1 cellular context compared by ENCODE assay signal in the genomic region with DNA sequence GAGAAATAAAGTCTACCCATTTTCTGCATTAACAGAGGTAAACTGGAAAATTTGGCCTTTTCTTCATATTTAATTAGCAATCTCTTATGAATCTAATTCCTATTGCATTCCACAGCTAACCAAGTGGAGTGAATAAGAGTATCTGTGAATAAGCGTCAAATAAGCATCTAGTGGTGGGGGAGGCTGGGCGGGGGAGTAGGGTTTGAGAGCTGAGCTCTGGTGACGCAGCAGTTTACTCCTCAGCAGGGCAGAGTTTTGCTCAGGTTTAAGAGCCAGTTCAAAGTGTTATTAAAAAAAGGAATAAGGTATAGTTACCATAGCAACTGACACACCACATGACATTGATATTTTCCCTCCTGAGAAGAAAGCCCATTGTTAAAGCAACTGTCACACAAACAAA.
TF ChIP-seq lines count a peak whose summit lies in the region.

No MANE protein-coding gene starts in this region.

TF ChIP-seq in GM23338, 12 proteins besides CTCF, POLR2A, EP300 and RAD21 (continued from another document):
- TF ChIP-seq, protein P1, sequence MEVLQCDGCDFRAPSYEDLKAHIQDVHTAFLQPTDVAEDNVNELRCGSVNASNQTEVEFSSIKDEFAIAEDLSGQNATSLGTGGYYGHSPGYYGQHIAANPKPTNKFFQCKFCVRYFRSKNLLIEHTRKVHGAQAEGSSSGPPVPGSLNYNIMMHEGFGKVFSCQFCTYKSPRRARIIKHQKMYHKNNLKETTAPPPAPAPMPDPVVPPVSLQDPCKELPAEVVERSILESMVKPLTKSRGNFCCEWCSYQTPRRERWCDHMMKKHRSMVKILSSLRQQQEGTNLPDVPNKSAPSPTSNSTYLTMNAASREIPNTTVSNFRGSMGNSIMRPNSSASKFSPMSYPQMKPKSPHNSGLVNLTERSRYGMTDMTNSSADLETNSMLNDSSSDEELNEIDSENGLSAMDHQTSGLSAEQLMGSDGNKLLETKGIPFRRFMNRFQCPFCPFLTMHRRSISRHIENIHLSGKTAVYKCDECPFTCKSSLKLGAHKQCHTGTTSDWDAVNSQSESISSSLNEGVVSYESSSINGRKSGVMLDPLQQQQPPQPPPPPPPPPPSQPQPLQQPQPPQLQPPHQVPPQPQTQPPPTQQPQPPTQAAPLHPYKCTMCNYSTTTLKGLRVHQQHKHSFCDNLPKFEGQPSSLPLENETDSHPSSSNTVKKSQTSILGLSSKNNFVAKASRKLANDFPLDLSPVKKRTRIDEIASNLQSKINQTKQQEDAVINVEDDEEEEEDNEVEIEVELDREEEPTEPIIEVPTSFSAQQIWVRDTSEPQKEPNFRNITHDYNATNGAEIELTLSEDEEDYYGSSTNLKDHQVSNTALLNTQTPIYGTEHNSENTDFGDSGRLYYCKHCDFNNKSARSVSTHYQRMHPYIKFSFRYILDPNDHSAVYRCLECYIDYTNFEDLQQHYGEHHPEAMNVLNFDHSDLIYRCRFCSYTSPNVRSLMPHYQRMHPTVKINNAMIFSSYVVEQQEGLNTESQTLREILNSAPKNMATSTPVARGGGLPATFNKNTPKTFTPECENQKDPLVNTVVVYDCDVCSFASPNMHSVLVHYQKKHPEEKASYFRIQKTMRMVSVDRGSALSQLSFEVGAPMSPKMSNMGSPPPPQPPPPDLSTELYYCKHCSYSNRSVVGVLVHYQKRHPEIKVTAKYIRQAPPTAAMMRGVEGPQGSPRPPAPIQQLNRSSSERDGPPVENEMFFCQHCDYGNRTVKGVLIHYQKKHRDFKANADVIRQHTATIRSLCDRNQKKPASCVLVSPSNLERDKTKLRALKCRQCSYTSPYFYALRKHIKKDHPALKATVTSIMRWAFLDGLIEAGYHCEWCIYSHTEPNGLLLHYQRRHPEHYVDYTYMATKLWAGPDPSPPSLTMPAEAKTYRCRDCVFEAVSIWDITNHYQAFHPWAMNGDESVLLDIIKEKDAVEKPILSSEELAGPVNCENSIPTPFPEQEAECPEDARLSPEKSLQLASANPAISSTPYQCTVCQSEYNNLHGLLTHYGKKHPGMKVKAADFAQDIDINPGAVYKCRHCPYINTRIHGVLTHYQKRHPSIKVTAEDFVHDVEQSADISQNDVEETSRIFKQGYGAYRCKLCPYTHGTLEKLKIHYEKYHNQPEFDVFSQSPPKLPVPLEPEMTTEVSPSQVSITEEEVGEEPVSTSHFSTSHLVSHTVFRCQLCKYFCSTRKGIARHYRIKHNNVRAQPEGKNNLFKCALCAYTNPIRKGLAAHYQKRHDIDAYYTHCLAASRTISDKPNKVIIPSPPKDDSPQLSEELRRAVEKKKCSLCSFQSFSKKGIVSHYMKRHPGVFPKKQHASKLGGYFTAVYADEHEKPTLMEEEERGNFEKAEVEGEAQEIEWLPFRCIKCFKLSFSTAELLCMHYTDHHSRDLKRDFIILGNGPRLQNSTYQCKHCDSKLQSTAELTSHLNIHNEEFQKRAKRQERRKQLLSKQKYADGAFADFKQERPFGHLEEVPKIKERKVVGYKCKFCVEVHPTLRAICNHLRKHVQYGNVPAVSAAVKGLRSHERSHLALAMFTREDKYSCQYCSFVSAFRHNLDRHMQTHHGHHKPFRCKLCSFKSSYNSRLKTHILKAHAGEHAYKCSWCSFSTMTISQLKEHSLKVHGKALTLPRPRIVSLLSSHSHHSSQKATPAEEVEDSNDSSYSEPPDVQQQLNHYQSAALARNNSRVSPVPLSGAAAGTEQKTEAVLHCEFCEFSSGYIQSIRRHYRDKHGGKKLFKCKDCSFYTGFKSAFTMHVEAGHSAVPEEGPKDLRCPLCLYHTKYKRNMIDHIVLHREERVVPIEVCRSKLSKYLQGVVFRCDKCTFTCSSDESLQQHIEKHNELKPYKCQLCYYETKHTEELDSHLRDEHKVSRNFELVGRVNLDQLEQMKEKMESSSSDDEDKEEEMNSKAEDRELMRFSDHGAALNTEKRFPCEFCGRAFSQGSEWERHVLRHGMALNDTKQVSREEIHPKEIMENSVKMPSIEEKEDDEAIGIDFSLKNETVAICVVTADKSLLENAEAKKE (CRISPR knock-in tag; IDR thresholded peaks at IDR 0.05), result no peak
- no peak for TF ChIP-seq ETS1 (IDR thresholded peaks at IDR 0.05)
TF ChIP-seq in GM23338: peak in this region for 0.
